ENCODE assay signal across 27 cellular contexts in the genomic region with DNA sequence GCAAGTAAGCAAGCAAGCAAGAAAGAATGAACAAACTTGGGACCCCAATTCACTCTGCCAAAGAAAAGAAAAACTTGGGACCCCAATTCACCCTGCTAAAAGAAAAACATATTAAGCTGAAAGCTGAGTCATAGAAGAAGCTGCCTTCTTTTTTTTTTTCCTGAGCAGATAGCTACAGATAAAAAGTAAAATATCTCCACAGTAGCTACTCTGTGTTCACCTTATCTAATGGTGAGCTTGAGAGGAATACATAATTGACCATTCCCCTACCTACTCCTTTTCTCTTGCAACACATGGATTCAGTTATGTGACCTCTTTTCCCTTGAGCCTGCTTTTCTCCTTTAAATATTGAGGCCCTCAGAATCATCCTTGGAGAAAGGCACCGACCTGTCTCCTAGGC.
DNase-seq lines count a peak whose midpoint lies in the region; ATAC-seq, FAIRE-seq and TF ChIP-seq lines count a peak whose summit lies in the region.
"Had no signal": no experiment of that assay in that cellular context is flagged by ENCODE, and none has a peak within 500 bp of the region (broad histone marks: within the 10 kb centered on the region; RNA-seq: fewer than 3 reads in every experiment).

No MANE protein-coding gene starts in this region.

- no peaks in the 10 kb centered on the region for H3K27me3 ChIP-seq in AG04450 (ENCODE audit: control insufficient read depth, insufficient read depth, low read length)
- H3K27me3 ChIP-seq: ascending aorta; BLaER1 treated with 17β-estradiol and CSF1 and Interleukin-3, amounts not matched to agents 10 nM and 100 nM; thyroid gland had no signal

- no peaks in the 10 kb centered on the region for H3K36me3 Mint-ChIP-seq in chondrocyte (ENCODE audit: low read depth)
- H3K36me3 Mint-ChIP-seq in osteocyte (ENCODE audit: unreplicated experiment), result no peaks in the 10 kb centered on the region

- peaks cover 5% of the 10 kb centered on the region; the same call in 1 of the 2 replicates for H3K9me3 ChIP-seq in AG04450 (ENCODE audit: control insufficient read depth, insufficient read depth, low read length)
- H3K9me3 ChIP-seq: ascending aorta, thyroid gland had no signal

- POLR2A ChIA-PET in AG04450 (lab: Yijun Ruan, JAX), result interaction anchor here (0.6 to 0.7 kb wide), 3 partner anchors 49 to 162 kb away, joined by 4 to 8 read pairs (median 5); no protein-coding TSS in a partner anchor

- H3K9me3 Mint-ChIP-seq in chondrocyte (ENCODE audit: low read depth) (peaks cover 7% of the 10 kb centered on the region), osteocyte (ENCODE audit: unreplicated experiment) (no peaks in the 10 kb centered on the region)
- H3K9me3 Mint-ChIP-seq: activated T-helper 1 cell treated with anti-CD3 and anti-CD28 coated beads, Interleukin-12 subunit alpha, Interleukin-12 subunit beta, Interleukin-2, Interleukin-4 antibody, amounts not matched to agents 30 ng/mL and 10 ng/mL and 1 ng/mL, durations not matched to agents 14 hours and 24 hours and 36 hours; stimulated activated naive CD8-positive, alpha-beta T cell treated with anti-CD3 and anti-CD28 coated beads, Interleukin-15, amount 100 ng/mL, for 72 hours had no signal

- H3K27me3 Mint-ChIP-seq in chondrocyte (ENCODE audit: low read depth), result no peaks in the 10 kb centered on the region
- no peaks in the 10 kb centered on the region for H3K27me3 Mint-ChIP-seq in osteocyte (ENCODE audit: unreplicated experiment)

- H3K4me3 Mint-ChIP-seq in chondrocyte (ENCODE audit: unreplicated experiment) (no peak overlapping the region), osteocyte (ENCODE audit: unreplicated experiment) (no peak overlapping the region)
- H3K4me3 Mint-ChIP-seq: activated T-helper 1 cell treated with anti-CD3 and anti-CD28 coated beads, Interleukin-12 subunit alpha, Interleukin-12 subunit beta, Interleukin-2, Interleukin-4 antibody, amounts not matched to agents 30 ng/mL and 10 ng/mL and 1 ng/mL, durations not matched to agents 14 hours and 24 hours and 36 hours; stimulated activated naive CD8-positive, alpha-beta T cell treated with anti-CD3 and anti-CD28 coated beads, Interleukin-15, amount 100 ng/mL, for 72 hours had no signal

- FAIRE-seq in H54 (lab: Jason Lieb, UNC), result no peak
- FAIRE-seq: islet of Langerhans had no signal

- TF ChIP-seq POLR2A in H54 (IDR thresholded peaks at IDR 0.05; ENCODE audit: low read depth, low read length), result no peak

- ATAC-seq in left lobe of liver, result no peak
- ATAC-seq: Panc1; stimulated activated naive CD8-positive, alpha-beta T cell treated with anti-CD3 and anti-CD28 coated beads, Interleukin-15, amount 100 ng/mL, for 72 hours had no signal

- DNase-seq in AG04450 (ENCODE audit: low read depth, low spot score) (no peak), NCI-H226 (peak; percentile 57), chondrocyte (ENCODE audit: low spot score) (no peak), osteocyte (ENCODE audit: extremely low spot score, unreplicated experiment) (no peak), H54 (ENCODE audit: insufficient read length, low spot score) (no peak), left lobe of liver (ENCODE audit: low spot score) (no peak), DMS53 treated with DMSO at 0.1 percent for 48 hours (lab: John Stamatoyannopoulos, UW; ENCODE audit: unreplicated experiment) (no peak)
- no peak for DNase-seq in stimulated activated CD4-positive, alpha-beta T cell treated with anti-CD3 and anti-CD28 coated beads, Interleukin-4, amount 100 ng/mL, for 4 hours
- DNase-seq: activated CD4-positive, alpha-beta T cell treated with anti-CD3 and anti-CD28 coated beads, Interleukin-2, amount 50 U/mL, for 48 hours; activated CD8-positive, alpha-beta memory T cell treated with anti-CD3 and anti-CD28 coated beads, Interleukin-2, amount 50 U/mL, for 4 hours; activated naive CD4-positive, alpha-beta T cell treated with anti-CD3 and anti-CD28 coated beads, Interleukin-2, amount 50 U/mL, for 16 hours; central memory CD4-positive, alpha-beta T cell; dermis blood vessel endothelial cell; MM.1S; NCI-H1417; NCI-H2029 treated with DMSO at 0.1 percent for 48 hours; NCI-H69; SHP77 treated with DMSO at 0.1 percent for 48 hours; stimulated activated CD8-positive, alpha-beta memory T cell treated with anti-CD3 and anti-CD28 coated beads, Interleukin-4, amount 100 ng/mL, for 48 hours; stimulated activated naive CD8-positive, alpha-beta T cell treated with anti-CD3 and anti-CD28 coated beads, Interleukin-15, amount 100 ng/mL, for 72 hours; thyroid gland had no signal

- H3K4me1 Mint-ChIP-seq in chondrocyte (ENCODE audit: low read depth), result peaks cover 92% of the 10 kb centered on the region
- peaks cover 88% of the 10 kb centered on the region for H3K4me1 Mint-ChIP-seq in osteocyte (ENCODE audit: unreplicated experiment)
- H3K4me1 Mint-ChIP-seq: stimulated activated naive CD8-positive, alpha-beta T cell treated with anti-CD3 and anti-CD28 coated beads, Interleukin-15, amount 100 ng/mL, for 72 hours had no signal

- CTCF ChIA-PET in AG04450 (lab: Charles Lee), result interaction anchor here (0.7 kb wide), 1 partner anchor 22 kb away, joined by 3 read pairs; no protein-coding TSS in a partner anchor

- H3K27ac Mint-ChIP-seq in chondrocyte (ENCODE audit: unreplicated experiment) (peak overlapping the region; percentile 33), osteocyte (ENCODE audit: unreplicated experiment) (peak overlapping the region; percentile 44)
- H3K27ac Mint-ChIP-seq: activated T-helper 1 cell treated with anti-CD3 and anti-CD28 coated beads, Interleukin-12 subunit alpha, Interleukin-12 subunit beta, Interleukin-2, Interleukin-4 antibody, amounts not matched to agents 30 ng/mL and 10 ng/mL and 1 ng/mL, durations not matched to agents 14 hours and 24 hours and 36 hours had no signal

- peak overlapping the region; percentile 55 for H3K27ac ChIP-seq in AG04450 (ENCODE audit: low read depth, low read length)
- H3K27ac ChIP-seq: BLaER1 treated with 17β-estradiol and CSF1 and Interleukin-3, amounts not matched to agents 10 nM and 100 nM; KMS-11; thyroid gland had no signal

- H3K4me3 ChIP-seq in AG04450 (ENCODE audit: low read depth, low read length), result no peak overlapping the region
- H3K4me3 ChIP-seq: ascending aorta; BLaER1 treated with 17β-estradiol and CSF1 and Interleukin-3, amounts not matched to agents 10 nM and 100 nM; thyroid gland had no signal

- TF ChIP-seq CTCF in AG04450 (IDR thresholded peaks at IDR 0.05; ENCODE audit: low read depth, low read length), result no peak
- no peak for TF ChIP-seq CTCF in chondrocyte (IDR thresholded peaks at IDR 0.05)
- TF ChIP-seq CTCF in osteocyte (IDR thresholded peaks at IDR 0.05), result no peak
